ENCODE assay signal across 11 cellular contexts in genomic region chr7:132065973-132066611, GRCh38.
DNase-seq lines count a peak whose midpoint lies in the region; ATAC-seq and TF ChIP-seq lines count a peak whose summit lies in the region.
"Had no signal": no experiment of that assay in that cellular context is flagged by ENCODE, and none has a peak within 500 bp of the region (broad histone marks: within the 10 kb centered on the region; RNA-seq: fewer than 3 reads in every experiment).

No MANE protein-coding gene starts in this region.

- peaks cover 3% of the 10 kb centered on the region; the same call in 1 of the 2 replicates for H3K9me2 ChIP-seq in PC-9 (ENCODE audit: insufficient read depth)

- ATAC-seq in HG02973 (IDR thresholded peaks at IDR 0.05; ENCODE audit: unreplicated experiment) (no peak), esophagus mucosa (no peak)
- ATAC-seq: activated T-helper 17 cell treated with anti-CD3 and anti-CD28 coated beads, Interleukin-2, amount 50 U/mL, for 72 hours had no signal

- H3K79me2 ChIP-seq in PC-9 (ENCODE audit: low read depth) = no peaks in the 10 kb centered on the region
- H3K79me2 ChIP-seq in fibroblast of lung (ENCODE audit: control insufficient read depth, insufficient read depth, low read length) = no peaks in the 10 kb centered on the region
- H3K79me2 ChIP-seq in osteoblast (ENCODE audit: insufficient read depth, low read length) = no peaks in the 10 kb centered on the region

- H3K27ac ChIP-seq in PC-9 (peak overlapping the region; percentile 70), fibroblast of lung (ENCODE audit: insufficient read depth, low read length) (peak overlapping the region; percentile 77), osteoblast (ENCODE audit: low read depth, low read length) (peak overlapping the region; percentile 19)

- TF ChIP-seq CTCF in PC-9 (conservative IDR thresholded peaks at IDR 0.05) = no peak
- no peak for TF ChIP-seq CTCF in fibroblast of lung (conservative IDR thresholded peaks at IDR 0.05 in 1 of 2, IDR thresholded peaks at IDR 0.05 in 1 of 2; ENCODE audit: low read depth in 1 of 2, low read length in 2 of 2)
- TF ChIP-seq CTCF in osteoblast (IDR thresholded peaks at IDR 0.05; ENCODE audit: extremely low read depth, low read depth, low read length) = no peak

- no peaks in the 10 kb centered on the region for H3K36me3 ChIP-seq in PC-9 (ENCODE audit: low read depth)
- no peaks in the 10 kb centered on the region for H3K36me3 ChIP-seq in fibroblast of lung (ENCODE audit: control insufficient read depth, insufficient read depth, low read length)
- no peaks in the 10 kb centered on the region for H3K36me3 ChIP-seq in osteoblast (ENCODE audit: insufficient read depth, low read length)
- H3K36me3 ChIP-seq: HAP-1 had no signal

- H3K4me1 ChIP-seq in PC-9 (replicated peaks; ENCODE audit: insufficient read depth) (peaks cover 23% of the 10 kb centered on the region), fibroblast of lung (ENCODE audit: control insufficient read depth, extremely low read depth, insufficient read depth, low read length) (peaks cover 20% of the 10 kb centered on the region), osteoblast (ENCODE audit: insufficient read depth, low read length) (peaks cover 25% of the 10 kb centered on the region)
- H3K4me1 ChIP-seq: HAP-1 had no signal

- POLR2A ChIA-PET in PC-9 (lab: Charles Lee; ENCODE audit: unreplicated experiment) = no interaction called here

- intact Hi-C loops in PC-9 (cut with micrococcal nuclease; ENCODE audit: unreplicated experiment) = loop anchor here (1.0 to 5.0 kb wide), 4 partner anchors 36 to 119 kb away; no protein-coding TSS in a partner anchor

- peak overlapping the region; percentile 10 for H2AFZ ChIP-seq in PC-9
- H2AFZ ChIP-seq in fibroblast of lung (ENCODE audit: low read length) = peak overlapping the region; percentile 77
- H2AFZ ChIP-seq in osteoblast (ENCODE audit: low read length) = peak overlapping the region; percentile 75

- peak overlapping the region; percentile 50 for H3K4me2 ChIP-seq in PC-9
- peak overlapping the region; percentile 44 for H3K4me2 ChIP-seq in fibroblast of lung (ENCODE audit: extremely low read depth, insufficient read depth, low read length)
- peak overlapping the region; percentile 14 for H3K4me2 ChIP-seq in osteoblast (ENCODE audit: insufficient read depth, low read length)

- CTCF ChIA-PET in PC-9 (lab: Charles Lee) = interaction anchor here (0.6 kb wide), 1 partner anchor 238 kb away, joined by 3 read pairs; no protein-coding TSS in a partner anchor

- no peak overlapping the region for H3K9ac ChIP-seq in fibroblast of lung (ENCODE audit: insufficient read depth, low read length)

- DNase-seq in A172 (ENCODE audit: low spot score) (peak; percentile 43), PC-9 (no peak), fibroblast of lung (ENCODE audit: low read depth in 2 of 2) (peak in 1 of 2 donors; percentile 25), osteoblast (ENCODE audit: insufficient read length, low spot score, missing footprints) (no peak), NCI-H1105 (lab: John Stamatoyannopoulos, UW) (no peak), NCI-H2081 (lab: John Stamatoyannopoulos, UW) (no peak)
- DNase-seq: NCI-H345 had no signal

- H3F3A ChIP-seq in PC-9 (ENCODE audit: insufficient read depth, low read depth) = peaks cover 21% of the 10 kb centered on the region

- H4K20me1 ChIP-seq in PC-9 (ENCODE audit: insufficient read depth) (no peaks in the 10 kb centered on the region), fibroblast of lung (ENCODE audit: control insufficient read depth, extremely low read depth, insufficient read depth, low read length) (no peaks in the 10 kb centered on the region), osteoblast (ENCODE audit: insufficient read depth, low read length) (no peaks in the 10 kb centered on the region)

- H3K27me3 ChIP-seq in PC-9 (ENCODE audit: insufficient read depth, low read depth) = no peaks in the 10 kb centered on the region
- no peaks in the 10 kb centered on the region for H3K27me3 ChIP-seq in fibroblast of lung (ENCODE audit: control insufficient read depth, insufficient read depth, low read length)
- H3K27me3 ChIP-seq in osteoblast (ENCODE audit: insufficient read depth, low read length) = no peaks in the 10 kb centered on the region

- H3K9me3 ChIP-seq in PC-9 (ENCODE audit: insufficient read depth, low read depth) = peaks cover 3% of the 10 kb centered on the region; the same call in 1 of the 2 replicates
- H3K9me3 ChIP-seq in fibroblast of lung (ENCODE audit: control insufficient read depth, insufficient read depth, low read depth, low read length) = no peaks in the 10 kb centered on the region
- no peaks in the 10 kb centered on the region for H3K9me3 ChIP-seq in osteoblast (ENCODE audit: low read depth, low read length)
- H3K9me3 ChIP-seq: HAP-1 had no signal

- no peak overlapping the region for H3K4me3 ChIP-seq in PC-9
- H3K4me3 ChIP-seq in fibroblast of lung (replicated peaks in 1 of 4; ENCODE audit: control extremely low read depth in 1 of 4, insufficient read depth in 1 of 4, low read depth in 3 of 4, low read length in 4 of 4) = no peak overlapping the region
- H3K4me3 ChIP-seq in osteoblast (ENCODE audit: insufficient read depth, low read length) = no peak overlapping the region
- H3K4me3 ChIP-seq: HAP-1 had no signal

- BruUV-seq in PC-9 (replicated peaks; lab: Mats Ljungman, UMichigan) = TSS peak; percentile 96

Comparison
In these comparisons a context has a peak if more than half of its experiments do, and no peak if none do; other contexts are left out.
1. H2AFZ ChIP-seq: peak in every context shown above with its lines; median percentile 77 in fibroblast of lung; 75 in osteoblast; 10 in PC-9.
2. H3K27ac ChIP-seq: peak in every context shown above with its lines; median percentile 77 in fibroblast of lung; 70 in PC-9; 19 in osteoblast.